Comparison of ENCODE assay signal across 14 cellular contexts in genomic region chr20:25054133-25054820, GRCh38. TPM values are rescaled to one million over a fixed set of nuclear protein-coding genes. Genes with fewer than 3 reads are reported as not detected.
DNase-seq lines count a peak whose midpoint lies in the region; ATAC-seq and TF ChIP-seq lines count a peak whose summit lies in the region.
"Had no signal": no experiment of that assay in that cellular context is flagged by ENCODE, and none has a peak within 500 bp of the region (broad histone marks: within the 10 kb centered on the region; RNA-seq: fewer than 3 reads in every experiment).

No MANE protein-coding gene starts in this region.

- POLR2A ChIA-PET in activated CD4-positive, alpha-beta memory T cell treated with anti-CD3 and anti-CD28 coated beads, Interleukin-2, amount 10 ng/mL, durations not matched to agents 7 days and 5 days (lab: Charles Lee): interaction anchor here (1.1 kb wide), 1 partner anchor 9 kb away, joined by 3 read pairs; no protein-coding TSS in a partner anchor
- POLR2A ChIA-PET in activated CD4-positive, alpha-beta memory T cell treated with anti-CD3 and anti-CD28 coated beads for 36 hours (lab: Charles Lee): no interaction called here

- no peaks in the 10 kb centered on the region for H3K27me3 Mint-ChIP-seq in activated CD4-positive, alpha-beta memory T cell treated with anti-CD3 and anti-CD28 coated beads, Interleukin-2, amount 10 ng/mL, durations not matched to agents 7 days and 5 days
- H3K27me3 Mint-ChIP-seq in activated CD4-positive, alpha-beta memory T cell treated with anti-CD3 and anti-CD28 coated beads for 36 hours: no peaks in the 10 kb centered on the region
- no peaks in the 10 kb centered on the region for H3K27me3 Mint-ChIP-seq in naive B cell

- ATAC-seq in naive B cell (ENCODE audit: low read depth in 2 of 2): no peak
- ATAC-seq in GM18870 (IDR thresholded peaks at IDR 0.05; ENCODE audit: unreplicated experiment): no peak
- ATAC-seq in HG03457 (IDR thresholded peaks at IDR 0.05; ENCODE audit: unreplicated experiment): no peak

- in situ Hi-C loops in transverse colon (cut with MboI; ENCODE audit: low pct_ligation_motif_present in 1 of 4, low pct_unique_long_range_greater_than_20kb in 1 of 4, low sequenced_read_pairs in 3 of 4): loop anchor here in 1 of 4 donors (25.0 kb wide), 1 partner anchor 333 kb away; the partner anchor contains the start of gene ABHD12

- intact Hi-C loops in activated CD4-positive, alpha-beta memory T cell treated with anti-CD3 and anti-CD28 coated beads for 36 hours (cut with micrococcal nuclease): no loop called here
- intact Hi-C loops in dorsolateral prefrontal cortex (cut with DNase I) (no loop called here), transverse colon (cut with DNase I; ENCODE audit: low total_unique reads) (loop anchor here (10.0 kb wide), 1 partner anchor 211 kb away; no protein-coding TSS in a partner anchor)

- 79% methylated on average over 3 of the region's 3 CpGs; no CpG with 5 or more reads in 1 of the 2 donors for WGBS in transverse colon (ENCODE audit: low coverage in 1 of 2), 2 donors

- no peak overlapping the region for H3K4me3 Mint-ChIP-seq in activated CD4-positive, alpha-beta memory T cell treated with anti-CD3 and anti-CD28 coated beads, Interleukin-2, amount 10 ng/mL, durations not matched to agents 7 days and 5 days
- no peak overlapping the region for H3K4me3 Mint-ChIP-seq in activated CD4-positive, alpha-beta memory T cell treated with anti-CD3 and anti-CD28 coated beads for 36 hours
- H3K4me3 Mint-ChIP-seq in naive B cell: peak overlapping the region; percentile 82 to 98 (median 90)
- H3K4me3 Mint-ChIP-seq: nephron progenitor cell had no signal

- TF ChIP-seq CTCF in dorsolateral prefrontal cortex (IDR thresholded peaks at IDR 0.05 in 54 of 56, conservative IDR thresholded peaks at IDR 0.05 in 2 of 56; ENCODE audit: low read depth in 1 of 56, partially characterized antibody in 56 of 56) (no peak), transverse colon (IDR thresholded peaks at IDR 0.05) (no peak)

- H3K27ac ChIP-seq in dorsolateral prefrontal cortex: peak overlapping the region; percentile 20 to 99 (median 89)
- peak overlapping the region; percentile 92 to 98 (median 96) for H3K27ac ChIP-seq in transverse colon
- H3K27ac ChIP-seq: 22Rv1, KMS-11 had no signal

- no peaks in the 10 kb centered on the region for H3K36me3 ChIP-seq in transverse colon
- H3K36me3 ChIP-seq: SJCRH30 had no signal

- no peaks in the 10 kb centered on the region for H3K9me3 Mint-ChIP-seq in activated CD4-positive, alpha-beta memory T cell treated with anti-CD3 and anti-CD28 coated beads, Interleukin-2, amount 10 ng/mL, durations not matched to agents 7 days and 5 days
- no peaks in the 10 kb centered on the region for H3K9me3 Mint-ChIP-seq in activated CD4-positive, alpha-beta memory T cell treated with anti-CD3 and anti-CD28 coated beads for 36 hours
- no peaks in the 10 kb centered on the region for H3K9me3 Mint-ChIP-seq in naive B cell
- H3K9me3 Mint-ChIP-seq: nephron progenitor cell had no signal

- DNase-seq in activated CD4-positive, alpha-beta memory T cell treated with anti-CD3 and anti-CD28 coated beads, Interleukin-2, amount 10 ng/mL, durations not matched to agents 7 days and 5 days: no peak
- no peak for DNase-seq in activated CD4-positive, alpha-beta memory T cell treated with anti-CD3 and anti-CD28 coated beads for 36 hours
- peak in 1 of 10 donors; percentile 18 for DNase-seq in dorsolateral prefrontal cortex
- DNase-seq in naive B cell: no peak
- DNase-seq in transverse colon: peak; percentile 6
- DNase-seq in effector CD4-positive, alpha-beta T cell: no peak
- DNase-seq: central memory CD4-positive, alpha-beta T cell; NCI-H345; nephron progenitor cell; SJCRH30 had no signal

- no peak for TF ChIP-seq EP300 in transverse colon (IDR thresholded peaks at IDR 0.05; ENCODE audit: low read depth)

- no peaks in the 10 kb centered on the region for H3K9me3 ChIP-seq in transverse colon
- H3K9me3 ChIP-seq: SJCRH30 had no signal

- H3K4me3 ChIP-seq in dorsolateral prefrontal cortex (peak overlapping the region in 37 of 59 donors; percentile 0 to 88 (median 44)), transverse colon (no peak overlapping the region)
- H3K4me3 ChIP-seq: SJCRH30 had no signal

- no peak for TF ChIP-seq POLR2A in transverse colon (IDR thresholded peaks at IDR 0.05)

- peak overlapping the region; percentile 38 for H3K27ac Mint-ChIP-seq in activated CD4-positive, alpha-beta memory T cell treated with anti-CD3 and anti-CD28 coated beads, Interleukin-2, amount 10 ng/mL, durations not matched to agents 7 days and 5 days
- H3K27ac Mint-ChIP-seq in activated CD4-positive, alpha-beta memory T cell treated with anti-CD3 and anti-CD28 coated beads for 36 hours: no peak overlapping the region
- H3K27ac Mint-ChIP-seq in naive B cell: peak overlapping the region in 5 of 6 donors; percentile 39 to 96 (median 93)
- H3K27ac Mint-ChIP-seq: nephron progenitor cell had no signal

- CTCF ChIA-PET in activated CD4-positive, alpha-beta memory T cell treated with anti-CD3 and anti-CD28 coated beads, Interleukin-2, amount 10 ng/mL, durations not matched to agents 7 days and 5 days (lab: Charles Lee): no interaction called here
- CTCF ChIA-PET in activated CD4-positive, alpha-beta memory T cell treated with anti-CD3 and anti-CD28 coated beads for 36 hours (lab: Charles Lee): interaction anchor here (0.7 kb wide), 1 partner anchor 10 kb away, joined by 3 read pairs; no protein-coding TSS in a partner anchor

- H3K27me3 ChIP-seq in dorsolateral prefrontal cortex (peaks cover 0 to 5% (median 0%) of the 10 kb centered on the region in 45 donors), transverse colon (no peaks in the 10 kb centered on the region)
- H3K27me3 ChIP-seq: SJCRH30 had no signal

- H3K4me1 ChIP-seq in transverse colon: peaks cover 41 to 81% (median 59%) of the 10 kb centered on the region in 4 donors

- peaks cover 18% of the 10 kb centered on the region for H3K36me3 Mint-ChIP-seq in activated CD4-positive, alpha-beta memory T cell treated with anti-CD3 and anti-CD28 coated beads, Interleukin-2, amount 10 ng/mL, durations not matched to agents 7 days and 5 days (ENCODE audit: low read depth)
- peaks cover 8% of the 10 kb centered on the region for H3K36me3 Mint-ChIP-seq in activated CD4-positive, alpha-beta memory T cell treated with anti-CD3 and anti-CD28 coated beads for 36 hours
- peaks cover 0 to 7% of the 10 kb centered on the region in 2 donors for H3K36me3 Mint-ChIP-seq in naive B cell

- H3K4me1 Mint-ChIP-seq in activated CD4-positive, alpha-beta memory T cell treated with anti-CD3 and anti-CD28 coated beads, Interleukin-2, amount 10 ng/mL, durations not matched to agents 7 days and 5 days: peaks cover 49% of the 10 kb centered on the region
- H3K4me1 Mint-ChIP-seq in activated CD4-positive, alpha-beta memory T cell treated with anti-CD3 and anti-CD28 coated beads for 36 hours (ENCODE audit: low read depth): peaks cover 62% of the 10 kb centered on the region
- peaks cover 68 to 89% (median 86%) of the 10 kb centered on the region in 3 donors for H3K4me1 Mint-ChIP-seq in naive B cell

RNA-seq across cellular contexts. Expression of gene ACSS1, which starts 3.7 kb away (rescaled TPM):
- total RNA-seq in activated CD4-positive, alpha-beta memory T cell treated with anti-CD3 and anti-CD28 coated beads, Interleukin-2, amount 10 ng/mL, durations not matched to agents 7 days and 5 days: 10 to 100 TPM; 38.3 to 40.3 TPM
- 10 to 100 TPM; 15.2 to 16.2 TPM for total RNA-seq in activated CD4-positive, alpha-beta memory T cell treated with anti-CD3 and anti-CD28 coated beads for 36 hours
- total RNA-seq in dorsolateral prefrontal cortex: 100 to 1,000 TPM in 2 of 120 experiments, 10 to 100 TPM in 118; 18.5 to 154 (median 56.4) TPM
- 100 to 1,000 TPM in 2 of 6 donors, 10 to 100 TPM in 4; 84.6 to 115 (median 92.8) TPM for polyA plus RNA-seq in naive B cell (ENCODE audit: low read depth in 6 of 6)
- 10 to 100 TPM; 30.3 to 64.7 (median 51.6) TPM for total RNA-seq in transverse colon

RNA-seq across cellular contexts. Expression of gene VSX1, which starts 27.7 kb away (rescaled TPM):
- not detected for total RNA-seq in activated CD4-positive, alpha-beta memory T cell treated with anti-CD3 and anti-CD28 coated beads, Interleukin-2, amount 10 ng/mL, durations not matched to agents 7 days and 5 days
- not detected for total RNA-seq in activated CD4-positive, alpha-beta memory T cell treated with anti-CD3 and anti-CD28 coated beads for 36 hours
- total RNA-seq in dorsolateral prefrontal cortex: 10 to 100 TPM in 2 of 120 experiments, 1 to 10 TPM in 118; 1.2 to 12.1 (median 4.6) TPM
- polyA plus RNA-seq in naive B cell (ENCODE audit: low read depth in 6 of 6): not detected
- under 1 TPM in 1 of 4 donors, not detected in 3; 0.16 TPM for total RNA-seq in transverse colon

Comparison
In these comparisons a context has a peak if more than half of its experiments do, and no peak if none do; other contexts are left out.
1. H3K4me3 Mint-ChIP-seq: peak in naive B cell (8 of 8); none in activated CD4-positive, alpha-beta memory T cell treated with anti-CD3 and anti-CD28 coated beads, Interleukin-2, amount 10 ng/mL, durations not matched to agents 7 days and 5 days (single experiment) and activated CD4-positive, alpha-beta memory T cell treated with anti-CD3 and anti-CD28 coated beads for 36 hours (single experiment).
2. H3K4me3 ChIP-seq: peak in dorsolateral prefrontal cortex (37 of 59); none in transverse colon (0 of 4).